Comparison of ENCODE assay signal across 9 cellular contexts in genomic region chr10:93461124-93461806, GRCh38. TPM values are rescaled to one million over a fixed set of nuclear protein-coding genes. Genes with fewer than 3 reads are reported as not detected.
DNase-seq lines count a peak whose midpoint lies in the region; ATAC-seq and TF ChIP-seq lines count a peak whose summit lies in the region.
"Had no signal": no experiment of that assay in that cellular context is flagged by ENCODE, and none has a peak within 500 bp of the region (broad histone marks: within the 10 kb centered on the region; RNA-seq: fewer than 3 reads in every experiment).

No MANE protein-coding gene starts in this region.

- H3K27me3 Mint-ChIP-seq in Calu3 (ENCODE audit: unreplicated experiment) (no peaks in the 10 kb centered on the region), nephron progenitor cell (ENCODE audit: low read depth, poor library complexity) (no peaks in the 10 kb centered on the region)

- TF ChIP-seq CTCF in Calu3 (IDR thresholded peaks at IDR 0.05; ENCODE audit: unreplicated experiment), result no peak
- TF ChIP-seq CTCF in cardiac fibroblast (IDR thresholded peaks at IDR 0.05; ENCODE audit: low read depth, low read length), result no peak
- TF ChIP-seq CTCF in nephron progenitor cell (IDR thresholded peaks at IDR 0.05), result no peak

- H3K4me1 Mint-ChIP-seq in Calu3 (ENCODE audit: low read depth, unreplicated experiment) (peaks cover 66% of the 10 kb centered on the region), nephron progenitor cell (peaks cover 63% of the 10 kb centered on the region)

- H3K9me3 Mint-ChIP-seq in Calu3 (ENCODE audit: low read depth, unreplicated experiment) (no peaks in the 10 kb centered on the region), nephron progenitor cell (no peaks in the 10 kb centered on the region)

- CTCF ChIA-PET in Calu3 (lab: Charles Lee), result interaction anchor here (0.5 to 2.3 kb wide), 9 partner anchors 10 to 1804 kb away, joined by 3 to 6 read pairs (median 3); no protein-coding TSS in a partner anchor

- peaks cover 93% of the 10 kb centered on the region for H3K36me3 Mint-ChIP-seq in Calu3 (ENCODE audit: insufficient read depth, unreplicated experiment)
- H3K36me3 Mint-ChIP-seq in nephron progenitor cell (ENCODE audit: low read depth), result peaks cover 11% of the 10 kb centered on the region

- H3K27ac Mint-ChIP-seq in Calu3 (ENCODE audit: unreplicated experiment), result peak overlapping the region; percentile 80
- peak overlapping the region; percentile 10 for H3K27ac Mint-ChIP-seq in nephron progenitor cell

- no peak overlapping the region for H3K4me3 Mint-ChIP-seq in Calu3 (ENCODE audit: low read depth, unreplicated experiment)
- H3K4me3 Mint-ChIP-seq in nephron progenitor cell, result no peak overlapping the region

- no TSS peak for BruUV-seq in Calu3 (replicated peaks; lab: Mats Ljungman, UMichigan)

- H3K4me3 ChIP-seq in cardiac fibroblast (replicated peaks in 1 of 2; ENCODE audit: low read depth in 2 of 2, low read length in 2 of 2), result no peak overlapping the region

- intact Hi-C loops in Calu3 (cut with micrococcal nuclease; ENCODE audit: unreplicated experiment), result no loop called here

- no peak for DNase-seq in Calu3
- peak; percentile 82 for DNase-seq in NCI-H2029 (lab: John Stamatoyannopoulos, UW)
- DNase-seq in cardiac fibroblast (ENCODE audit: low read depth in 2 of 2), result peak; percentile 42 to 57
- no peak for DNase-seq in nephron progenitor cell
- no peak for DNase-seq in RKO (ENCODE audit: low spot score)
- no peak for DNase-seq in activated CD4-positive, CD25-positive, alpha-beta regulatory T cell (lab: John Stamatoyannopoulos, UW)
- DNase-seq: KG1 had no signal

- ATAC-seq in GM21528 (IDR thresholded peaks at IDR 0.05; ENCODE audit: low FRiP score, unreplicated experiment), result no peak
- ATAC-seq in HG02798 (IDR thresholded peaks at IDR 0.05; ENCODE audit: poor library complexity, unreplicated experiment), result no peak

RNA-seq across cellular contexts. Expression of gene MYOF, which starts 20.9 kb away (rescaled TPM):
- total RNA-seq in Calu3 (2022), result 468 and 474 TPM in 2 replicates

RNA-seq across cellular contexts. Expression of gene CEP55, which starts 35.1 kb away (rescaled TPM):
- 46.9 and 52.2 TPM in 2 replicates for total RNA-seq in Calu3 (2022)

Comparison
In these comparisons a context has a peak if more than half of its experiments do, and no peak if none do; other contexts are left out.
1. DNase-seq: peak in NCI-H2029 (single experiment) and cardiac fibroblast (2 of 2); none in Calu3 (single experiment), nephron progenitor cell (single experiment), RKO (single experiment) and activated CD4-positive, CD25-positive, alpha-beta regulatory T cell (0 of 4).